8 cellular contexts compared by ENCODE assay signal in the genomic region with DNA sequence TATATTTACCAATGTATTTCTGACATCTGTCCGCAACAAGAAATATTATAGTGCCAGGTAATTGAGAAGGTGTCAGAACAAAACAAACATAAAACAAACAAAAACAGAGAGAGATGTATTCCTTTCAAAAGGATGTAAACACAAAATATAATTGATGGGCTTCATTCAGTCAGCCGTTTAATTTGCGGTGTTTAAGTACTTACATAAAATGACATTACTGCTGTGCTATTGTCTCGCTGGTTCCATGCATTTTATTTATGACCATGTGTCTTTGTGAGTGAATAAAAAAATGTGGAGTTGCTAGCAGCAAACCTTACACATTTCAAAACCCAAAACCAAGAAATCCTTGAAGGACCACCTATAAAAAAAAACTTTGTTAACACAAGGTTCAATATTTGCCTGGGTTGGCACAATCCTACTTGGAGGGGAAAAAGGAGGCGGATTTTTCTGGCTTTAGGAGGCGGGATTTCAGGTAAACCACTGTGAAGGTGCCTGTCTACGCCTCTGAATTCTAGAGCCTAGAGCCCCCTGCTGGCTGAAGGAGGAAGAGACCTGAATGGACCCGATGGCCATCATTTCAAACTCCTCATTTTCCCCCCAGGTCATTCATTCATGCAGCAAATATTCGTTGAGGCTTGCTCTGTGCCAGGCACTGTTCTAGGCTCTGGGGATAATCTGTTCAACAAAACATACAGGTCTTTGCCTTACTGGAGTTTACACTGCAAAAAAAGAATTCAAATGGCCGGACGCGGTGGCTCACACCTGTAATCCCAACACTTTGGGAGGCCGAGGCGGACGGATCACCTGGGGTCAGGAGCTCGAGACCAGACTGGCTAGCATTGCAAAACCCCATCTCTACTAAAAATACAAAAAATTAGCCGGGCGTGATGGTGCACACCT.
A peak's percentile ranks its signal among the peaks of the same experiment; 100 is the strongest.
DNase-seq lines count a peak whose midpoint lies in the region; ATAC-seq, FAIRE-seq and TF ChIP-seq lines count a peak whose summit lies in the region.

No MANE protein-coding gene starts in this region.

- H3K4me3 Mint-ChIP-seq in activated naive CD8-positive, alpha-beta T cell treated with anti-CD3 and anti-CD28 coated beads, Interleukin-2, amount 50 U/mL, for 24 hours = no peak overlapping the region

- no peak overlapping the region for H3K27ac Mint-ChIP-seq in activated naive CD8-positive, alpha-beta T cell treated with anti-CD3 and anti-CD28 coated beads, Interleukin-2, amount 50 U/mL, for 24 hours

- no peaks in the 10 kb centered on the region for H3K9me3 Mint-ChIP-seq in activated naive CD8-positive, alpha-beta T cell treated with anti-CD3 and anti-CD28 coated beads, Interleukin-2, amount 50 U/mL, for 24 hours

- no peaks in the 10 kb centered on the region for H3K4me1 Mint-ChIP-seq in activated naive CD8-positive, alpha-beta T cell treated with anti-CD3 and anti-CD28 coated beads, Interleukin-2, amount 50 U/mL, for 24 hours

- TF ChIP-seq CTCF in AG09319 (IDR thresholded peaks at IDR 0.05; ENCODE audit: low read depth, low read length) = peak; percentile 89

- peaks cover 15% of the 10 kb centered on the region for H3K27me3 Mint-ChIP-seq in activated naive CD8-positive, alpha-beta T cell treated with anti-CD3 and anti-CD28 coated beads, Interleukin-2, amount 50 U/mL, for 24 hours

- H3K36me3 Mint-ChIP-seq in activated naive CD8-positive, alpha-beta T cell treated with anti-CD3 and anti-CD28 coated beads, Interleukin-2, amount 50 U/mL, for 24 hours (ENCODE audit: low read depth) = no peaks in the 10 kb centered on the region

- DNase-seq in AG09319 (ENCODE audit: extremely low read depth, low read depth) = no peak
- DNase-seq in GM19239 (ENCODE audit: insufficient read length, low spot score) = peak; percentile 63
- peak; percentile 88 to 99 (median 94) for DNase-seq in NCI-H1417 (lab: John Stamatoyannopoulos, UW)
- peak; percentile 3 to 52 for DNase-seq in SW 1271 (lab: John Stamatoyannopoulos, UW)
- DNase-seq in activated naive CD8-positive, alpha-beta T cell treated with anti-CD3 and anti-CD28 coated beads, Interleukin-2, amount 50 U/mL, for 24 hours = peak; percentile 80
- DNase-seq in iPS DF 19.7 (ENCODE audit: low read depth, low spot score) = peak; percentile 54
- DNase-seq in stimulated activated CD4-positive, alpha-beta T cell treated with anti-CD3 and anti-CD28 coated beads, Interleukin-1b, Interleukin-23, amount 100 ng/mL, for 24 hours (ENCODE audit: low read depth in 4 of 4, low spot score in 1 of 4) = peak; percentile 45 to 67 (median 59)
- no peak for DNase-seq in GF-D8 (lab: John Stamatoyannopoulos, UW)

- ATAC-seq in activated naive CD8-positive, alpha-beta T cell treated with anti-CD3 and anti-CD28 coated beads, Interleukin-2, amount 50 U/mL, for 24 hours = peak; percentile 49

- peak; percentile 95 for FAIRE-seq in GM19239 (lab: Jason Lieb, UNC)

Comparison
In these comparisons a context has a peak if more than half of its experiments do, and no peak if none do; other contexts are left out.
1. DNase-seq: peak in GM19239 (single experiment), NCI-H1417 (3 of 3), SW 1271 (2 of 2), activated naive CD8-positive, alpha-beta T cell treated with anti-CD3 and anti-CD28 coated beads, Interleukin-2, amount 50 U/mL, for 24 hours (single experiment), iPS DF 19.7 (single experiment) and stimulated activated CD4-positive, alpha-beta T cell treated with anti-CD3 and anti-CD28 coated beads, Interleukin-1b, Interleukin-23, amount 100 ng/mL, for 24 hours (4 of 4); none in AG09319 (single experiment) and GF-D8 (single experiment).